ENCODE assay signal across 26 cellular contexts in the genomic region with DNA sequence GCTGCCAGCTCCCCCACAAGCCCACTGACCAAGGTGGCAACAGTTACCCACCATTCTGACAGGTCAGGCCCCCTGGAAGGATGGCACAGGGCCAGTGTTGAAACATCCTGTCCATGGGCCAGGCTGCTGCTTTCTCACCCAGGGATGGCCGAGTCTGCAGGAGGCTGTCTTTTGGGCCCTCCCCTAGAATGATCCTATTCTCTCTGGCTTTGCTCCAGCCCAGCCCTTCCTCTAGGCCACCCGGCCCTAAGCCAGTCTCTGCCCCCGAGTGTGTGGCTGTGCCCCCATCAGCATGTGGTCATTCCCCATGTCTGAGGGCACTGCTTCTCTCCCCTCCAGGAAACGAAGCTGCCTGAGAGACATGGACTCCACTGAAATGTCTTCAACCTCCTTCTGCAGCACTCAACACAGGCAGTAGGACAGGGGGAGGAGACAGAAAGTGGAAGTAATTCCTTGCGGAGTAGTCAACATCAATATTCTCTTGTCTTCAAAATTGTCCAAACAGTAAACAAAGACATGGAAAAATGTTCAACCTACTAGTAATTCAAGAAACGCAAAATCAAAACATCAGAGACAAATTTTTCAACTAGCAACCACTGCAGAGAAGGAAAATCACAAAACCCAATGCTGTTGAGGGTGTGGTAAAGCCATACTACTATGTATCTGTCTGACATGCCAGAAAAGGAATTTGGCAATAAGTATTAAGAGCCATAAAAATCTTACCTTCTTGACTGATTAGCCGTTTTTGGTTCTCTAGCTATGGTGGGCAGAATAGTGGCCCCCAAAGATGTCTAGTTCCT.
"Had no signal": no experiment of that assay in that cellular context is flagged by ENCODE, and none has a peak within 500 bp of the region (broad histone marks: within the 10 kb centered on the region; RNA-seq: fewer than 3 reads in every experiment).

No MANE protein-coding gene starts in this region.

- H3K9me3 Mint-ChIP-seq: activated naive CD4-positive, alpha-beta T cell treated with anti-CD3 and anti-CD28 coated beads, Interleukin-2, amount 50 U/mL, for 72 hours; nephron progenitor cell; stimulated activated effector memory CD8-positive, alpha-beta T cell treated with anti-CD3 and anti-CD28 coated beads, Interleukin-12 subunit alpha, Interleukin-12 subunit beta, amount 100 ng/mL, for 72 hours; type B pancreatic cell had no signal

- H3K4me3 Mint-ChIP-seq: nephron progenitor cell; stimulated activated effector memory CD8-positive, alpha-beta T cell treated with anti-CD3 and anti-CD28 coated beads, Interleukin-12 subunit alpha, Interleukin-12 subunit beta, amount 100 ng/mL, for 72 hours; T-helper 17 cell; type B pancreatic cell had no signal

- ATAC-seq: activated naive CD4-positive, alpha-beta T cell treated with anti-CD3 and anti-CD28 coated beads, Interleukin-2, amount 50 U/mL, for 72 hours; body of pancreas; gastroesophageal sphincter; left lung; stimulated activated effector memory CD8-positive, alpha-beta T cell treated with anti-CD3 and anti-CD28 coated beads, Interleukin-12 subunit alpha, Interleukin-12 subunit beta, amount 100 ng/mL, for 72 hours; T-helper 17 cell had no signal

- H3K4me3 ChIP-seq: body of pancreas, dorsolateral prefrontal cortex, gastroesophageal sphincter, heart left ventricle, left lung, prostate gland, right atrium auricular region, smooth muscle cell, stomach had no signal

- H3K36me3 Mint-ChIP-seq: activated naive CD4-positive, alpha-beta T cell treated with anti-CD3 and anti-CD28 coated beads, Interleukin-2, amount 50 U/mL, for 72 hours had no signal

- H3K27ac ChIP-seq: body of pancreas, left lung, prostate gland, right atrium auricular region, VCaP had no signal

- H3K4me1 ChIP-seq: prostate gland had no signal

- H3K27ac Mint-ChIP-seq: activated naive CD4-positive, alpha-beta T cell treated with anti-CD3 and anti-CD28 coated beads, Interleukin-2, amount 50 U/mL, for 72 hours; nephron progenitor cell; stimulated activated effector memory CD8-positive, alpha-beta T cell treated with anti-CD3 and anti-CD28 coated beads, Interleukin-12 subunit alpha, Interleukin-12 subunit beta, amount 100 ng/mL, for 72 hours; T-helper 17 cell; type B pancreatic cell had no signal

- H3K9me3 ChIP-seq: body of pancreas, gastroesophageal sphincter, heart left ventricle, left lung, prostate gland, right atrium auricular region, stomach had no signal

- H3K27me3 ChIP-seq: body of pancreas, gastroesophageal sphincter, right atrium auricular region had no signal

- DNase-seq: activated CD4-positive, alpha-beta T cell treated with anti-CD3 and anti-CD28 coated beads for 1 hour; activated CD8-positive, alpha-beta memory T cell treated with anti-CD3 and anti-CD28 coated beads for 24 hours; activated CD8-positive, alpha-beta memory T cell treated with anti-CD3 and anti-CD28 coated beads, Interleukin-2, amount 50 U/mL, for 48 hours; activated effector memory CD4-positive, alpha-beta T cell treated with anti-CD3 and anti-CD28 coated beads, Interleukin-2, amount 50 U/mL, for 16 hours; activated T-cell treated with anti-CD3 and anti-CD28 coated beads, Interleukin-2, amount 50 U/mL, for 48 hours; amniotic stem cell; body of pancreas; erythroblast; mammary epithelial cell; midbrain; nephron progenitor cell; occipital lobe; stimulated activated CD4-positive, alpha-beta T cell treated with anti-CD3 and anti-CD28 coated beads, Interleukin-4, amount 100 ng/mL, for 24 hours; stomach; T-helper 17 cell had no signal
